9 cellular contexts compared by ENCODE assay signal in the genomic region with DNA sequence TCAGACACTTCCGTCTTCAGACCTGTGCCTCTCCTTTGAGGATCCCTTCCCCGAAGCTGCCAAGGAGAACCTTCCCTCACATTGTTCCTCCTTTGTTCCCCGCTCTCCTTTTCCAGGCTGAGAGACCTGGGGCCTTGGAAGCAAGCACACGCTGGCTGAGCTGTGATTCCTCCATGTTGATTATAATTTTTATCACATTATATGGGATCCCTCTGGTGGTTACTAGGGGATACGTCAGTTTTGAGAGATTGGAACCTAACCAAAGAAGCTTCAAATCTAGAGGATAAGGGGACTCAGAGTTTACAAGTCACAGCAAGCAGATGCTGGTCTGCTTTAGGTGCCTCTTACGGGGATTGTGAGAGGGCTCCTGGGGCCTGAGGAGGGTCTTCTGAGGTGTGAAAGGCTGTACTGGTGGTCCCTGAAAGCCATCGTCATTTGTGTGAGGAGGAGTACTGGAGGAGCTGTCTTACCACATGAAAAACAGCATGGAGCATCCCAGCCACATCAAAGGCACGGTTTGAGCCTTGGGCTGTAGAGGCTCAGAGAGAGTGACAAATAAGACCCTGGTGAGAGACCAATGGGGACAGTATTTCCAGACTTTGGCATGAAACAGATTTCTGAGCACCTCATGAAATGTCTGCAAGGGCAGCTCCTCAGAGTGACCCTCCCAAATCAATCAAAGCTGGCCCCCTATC.
DNase-seq lines count a peak whose midpoint lies in the region.
"Had no signal": no experiment of that assay in that cellular context is flagged by ENCODE, and none has a peak within 500 bp of the region (broad histone marks: within the 10 kb centered on the region; RNA-seq: fewer than 3 reads in every experiment).

No MANE protein-coding gene starts in this region.

- H3K4me3 ChIP-seq in skeletal muscle satellite cell (ENCODE audit: low read length) = no peak overlapping the region
- no peak overlapping the region for H3K4me3 ChIP-seq in SJCRH30
- H3K4me3 ChIP-seq in trophoblast cell (ENCODE audit: low read depth, low read length) = no peak overlapping the region
- H3K4me3 ChIP-seq: skin epidermis had no signal

- no peak overlapping the region for H4K8ac ChIP-seq in trophoblast cell (ENCODE audit: low read depth, low read length)

- H2BK5ac ChIP-seq in trophoblast cell (ENCODE audit: low read depth, low read length, poor library complexity) = no peak overlapping the region

- no peak overlapping the region for H4K12ac ChIP-seq in trophoblast cell (ENCODE audit: low read depth, low read length)

- H3K36me3 ChIP-seq in skeletal muscle satellite cell (ENCODE audit: insufficient read depth, low read length) (no peaks in the 10 kb centered on the region), SJCRH30 (no peaks in the 10 kb centered on the region), trophoblast cell (ENCODE audit: control insufficient read depth in 1 of 2, insufficient read depth in 2 of 2, low read length in 2 of 2) (no peaks in the 10 kb centered on the region)

- H3K18ac ChIP-seq in trophoblast cell (ENCODE audit: low read length) = no peak overlapping the region

- no peak overlapping the region for H2AFZ ChIP-seq in trophoblast cell (ENCODE audit: insufficient read depth, low read length, poor library complexity)

- H3K4me1 ChIP-seq in skeletal muscle satellite cell (ENCODE audit: control insufficient read depth, insufficient read depth, low read length) (peaks cover 18% of the 10 kb centered on the region), SJCRH30 (no peaks in the 10 kb centered on the region), trophoblast cell (ENCODE audit: control insufficient read depth in 1 of 2, insufficient read depth in 2 of 2, low read length in 2 of 2) (no peaks in the 10 kb centered on the region)

- peak; percentile 3 for DNase-seq in NCI-H345 (lab: John Stamatoyannopoulos, UW)
- DNase-seq in NCI-H345 treated with DMSO at 0.1 percent for 48 hours (lab: John Stamatoyannopoulos, UW; ENCODE audit: unreplicated experiment) = no peak
- DNase-seq in NCI-H82 treated with DMSO at 0.1 percent for 48 hours (lab: John Stamatoyannopoulos, UW; ENCODE audit: unreplicated experiment) = peak; percentile 61
- DNase-seq in fibroblast of peridontal ligament (ENCODE audit: extremely low read depth) = peak; percentile 77
- DNase-seq in SJCRH30 = no peak
- no peak for DNase-seq in activated naive CD4-positive, alpha-beta T cell (lab: John Stamatoyannopoulos, UW)
- DNase-seq in trophoblast cell = no peak

- no peaks in the 10 kb centered on the region for H3K9me3 ChIP-seq in skeletal muscle satellite cell (replicated peaks; ENCODE audit: low read length)
- no peaks in the 10 kb centered on the region for H3K9me3 ChIP-seq in SJCRH30 (replicated peaks)
- no peaks in the 10 kb centered on the region for H3K9me3 ChIP-seq in trophoblast cell (ENCODE audit: insufficient read depth, low read depth, low read length)

- H2BK12ac ChIP-seq in trophoblast cell (ENCODE audit: low read length) = no peak overlapping the region

- no peak overlapping the region for H3K23ac ChIP-seq in trophoblast cell (ENCODE audit: low read length)

- no peak overlapping the region for H2AK5ac ChIP-seq in trophoblast cell (ENCODE audit: low read length)

- no peak overlapping the region for H4K91ac ChIP-seq in trophoblast cell (ENCODE audit: low read depth, low read length)

- H3K14ac ChIP-seq in trophoblast cell (ENCODE audit: low read length) = no peak overlapping the region

- H2BK120ac ChIP-seq in trophoblast cell (ENCODE audit: insufficient read depth, low read length, poor library complexity) = no peak overlapping the region

- H3K27me3 ChIP-seq in skeletal muscle satellite cell (ENCODE audit: control insufficient read depth, insufficient read depth, low read length) = no peaks in the 10 kb centered on the region
- H3K27me3 ChIP-seq in SJCRH30 = no peaks in the 10 kb centered on the region
- no peaks in the 10 kb centered on the region for H3K27me3 ChIP-seq in trophoblast cell (ENCODE audit: insufficient read depth, low read length)

- no peaks in the 10 kb centered on the region for H3K79me1 ChIP-seq in trophoblast cell (ENCODE audit: low read length)

- no peak overlapping the region for H3K4ac ChIP-seq in trophoblast cell (ENCODE audit: low read depth, low read length)

- H3K27ac ChIP-seq in SJCRH30 (no peak overlapping the region), trophoblast cell (ENCODE audit: low read depth, low read length) (no peak overlapping the region)
- H3K27ac ChIP-seq: skin epidermis had no signal

- WGBS in trophoblast cell (ENCODE audit: extremely low coverage, insufficient coverage, insufficient read length) = no CpG with 5 or more reads among the region's 8 CpGs

- H3K4me2 ChIP-seq in skeletal muscle satellite cell (ENCODE audit: low read length) (no peak overlapping the region), trophoblast cell (ENCODE audit: low read length) (no peak overlapping the region)

- peak overlapping the region; percentile 13 for H3K9ac ChIP-seq in skeletal muscle satellite cell (ENCODE audit: low read depth, low read length)
- H3K9ac ChIP-seq in trophoblast cell (ENCODE audit: low read length) = no peak overlapping the region

- H3K79me2 ChIP-seq in trophoblast cell (ENCODE audit: control insufficient read depth, insufficient read depth, low read length, poor library complexity) = no peaks in the 10 kb centered on the region

Comparison
In these comparisons a context has a peak if more than half of its experiments do, and no peak if none do; other contexts are left out.
1. DNase-seq: peak in NCI-H345 (single experiment), NCI-H82 treated with DMSO at 0.1 percent for 48 hours (single experiment) and fibroblast of peridontal ligament (single experiment); none in NCI-H345 treated with DMSO at 0.1 percent for 48 hours (single experiment), SJCRH30 (0 of 2), activated naive CD4-positive, alpha-beta T cell (0 of 4) and trophoblast cell (0 of 2).